10 cellular contexts compared by ENCODE assay signal in the genomic region with DNA sequence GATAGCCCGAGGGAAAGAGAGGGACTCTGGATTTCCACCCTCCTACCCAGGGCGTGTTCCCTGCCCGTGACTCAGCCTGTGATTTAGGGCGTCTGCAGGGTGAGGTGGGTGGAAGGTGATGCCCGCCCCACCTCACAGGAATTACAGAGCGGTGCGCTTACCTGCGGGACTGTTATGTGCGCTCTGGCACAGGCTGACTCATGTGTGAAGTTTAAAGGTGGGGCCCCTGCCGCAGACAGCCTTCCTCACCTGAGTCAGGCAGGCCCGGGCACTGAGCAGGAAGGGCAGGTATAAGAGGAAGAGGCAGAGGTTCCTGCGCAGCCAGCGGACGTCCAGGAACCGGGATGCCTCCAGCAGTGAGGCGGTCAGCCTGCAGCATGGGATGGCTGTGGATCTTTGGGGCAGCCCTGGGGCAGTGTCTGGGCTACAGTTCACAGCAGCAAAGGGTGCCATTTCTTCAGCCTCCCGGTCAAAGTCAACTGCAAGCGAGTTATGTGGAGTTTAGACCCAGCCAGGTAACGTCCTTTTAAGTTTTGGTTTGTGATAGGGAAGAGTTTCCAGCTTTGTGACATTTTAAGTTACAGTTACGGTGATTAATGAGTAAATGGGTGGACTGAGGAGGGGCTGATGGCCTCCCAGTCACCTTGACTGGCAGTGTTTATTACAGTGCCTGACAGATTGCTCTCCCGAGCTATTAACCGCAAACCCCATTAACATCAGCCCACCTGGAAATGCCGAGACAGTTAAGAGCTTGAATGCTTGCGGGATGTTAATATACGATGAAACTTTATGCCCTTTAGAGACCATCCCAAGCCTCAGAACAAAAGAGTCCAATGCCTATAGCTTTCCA.
A peak's percentile ranks its signal among the peaks of the same experiment; 100 is the strongest.
DNase-seq lines count a peak whose midpoint lies in the region; TF ChIP-seq lines count a peak whose summit lies in the region.
"Had no signal": no experiment of that assay in that cellular context is flagged by ENCODE, and none has a peak within 500 bp of the region (broad histone marks: within the 10 kb centered on the region; RNA-seq: fewer than 3 reads in every experiment).

No MANE protein-coding gene starts in this region.

- peak; percentile 93 for TF ChIP-seq EP300 in Ishikawa (IDR thresholded peaks at IDR 0.05; ENCODE audit: borderline replicate concordance)

- in situ Hi-C loops in GM13976 (cut with MboI; ENCODE audit: low sequenced_read_pairs, unreplicated experiment): no loop called here

- intact Hi-C loops in head of caudate nucleus (cut with DNase I): no loop called here

- DNase-seq in activated T-cell treated with anti-CD3 and anti-CD28 coated beads for 1 hour (ENCODE audit: low read depth): peak; percentile 20
- peak in 35 of 42 donors; percentile 9 to 77 (median 38) for DNase-seq in head of caudate nucleus
- DNase-seq in stimulated activated CD4-positive, alpha-beta T cell treated with anti-CD3 and anti-CD28 coated beads, TNF-alpha, amount 100 ng/mL, for 1 hour (ENCODE audit: low read depth in 3 of 3, low spot score in 1 of 3): peak in 2 of 3 donors; percentile 13 to 14
- DNase-seq in GM13976 (ENCODE audit: low spot score): no peak
- no peak for DNase-seq in NCI-H1105 treated with DMSO at 0.1 percent for 48 hours (lab: John Stamatoyannopoulos, UW)
- no peak for DNase-seq in NCI-H345 (lab: John Stamatoyannopoulos, UW)
- no peak for DNase-seq in NCI-H2107 (lab: John Stamatoyannopoulos, UW)
- DNase-seq: amniotic stem cell, GF-D8 had no signal

- no peak for TF ChIP-seq CTCF in GM13976 (IDR thresholded peaks at IDR 0.05; ENCODE audit: borderline replicate concordance, control extremely low read depth, extremely low read depth, insufficient read depth, missing control alignments)

- TF ChIP-seq RAD21 in Ishikawa (IDR thresholded peaks at IDR 0.05; ENCODE audit: low read depth): peak; percentile 35; the same call in 1 of the 2 replicates

TF ChIP-seq in Ishikawa, 13 proteins besides CTCF, POLR2A, EP300 and RAD21:
- peak; percentile 76 for TF ChIP-seq TEAD4 (IDR thresholded peaks at IDR 0.05)
- no peak for TF ChIP-seq CREB1 (IDR thresholded peaks at IDR 0.05; ENCODE audit: low read depth)
- TF ChIP-seq REST (IDR thresholded peaks at IDR 0.05; ENCODE audit: low read depth): no peak
- TF ChIP-seq NFIC (IDR thresholded peaks at IDR 0.05): peak; percentile 81
- TF ChIP-seq CEBPB (IDR thresholded peaks at IDR 0.05): peak; percentile 15; the same call in 1 of the 2 replicates
- peak; percentile 68 for TF ChIP-seq MAX (IDR thresholded peaks at IDR 0.05)
- TF ChIP-seq, protein P1, sequence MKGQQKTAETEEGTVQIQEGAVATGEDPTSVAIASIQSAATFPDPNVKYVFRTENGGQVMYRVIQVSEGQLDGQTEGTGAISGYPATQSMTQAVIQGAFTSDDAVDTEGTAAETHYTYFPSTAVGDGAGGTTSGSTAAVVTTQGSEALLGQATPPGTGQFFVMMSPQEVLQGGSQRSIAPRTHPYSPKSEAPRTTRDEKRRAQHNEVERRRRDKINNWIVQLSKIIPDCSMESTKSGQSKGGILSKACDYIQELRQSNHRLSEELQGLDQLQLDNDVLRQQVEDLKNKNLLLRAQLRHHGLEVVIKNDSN (IDR thresholded peaks at IDR 0.05): peak; percentile 27; the same call in 1 of the 2 replicates
- TF ChIP-seq TCF12 (IDR thresholded peaks at IDR 0.05; ENCODE audit: low read depth): peak; percentile 87
- TF ChIP-seq TAF1 (IDR thresholded peaks at IDR 0.05; ENCODE audit: low read depth): no peak; the same call in 1 of the 2 replicates
- TF ChIP-seq FOXM1 (IDR thresholded peaks at IDR 0.05; ENCODE audit: borderline replicate concordance, low read depth): peak; percentile 55; the same call in 1 of the 2 replicates
- TF ChIP-seq ZBTB7A (IDR thresholded peaks at IDR 0.05; ENCODE audit: low read depth): peak; percentile 37; the same call in 1 of the 2 replicates
- TF ChIP-seq YY1 (IDR thresholded peaks at IDR 0.05; ENCODE audit: low read depth): peak; percentile 64
- TF ChIP-seq EGR1 (IDR thresholded peaks at IDR 0.05): peak; percentile 73
TF ChIP-seq in Ishikawa: peak in this region for 10.

Comparison
In these comparisons a context has a peak if more than half of its experiments do, and no peak if none do; other contexts are left out.
1. DNase-seq: peak in activated T-cell treated with anti-CD3 and anti-CD28 coated beads for 1 hour (single experiment), head of caudate nucleus (35 of 42) and stimulated activated CD4-positive, alpha-beta T cell treated with anti-CD3 and anti-CD28 coated beads, TNF-alpha, amount 100 ng/mL, for 1 hour (2 of 3); none in GM13976 (single experiment), NCI-H1105 treated with DMSO at 0.1 percent for 48 hours (single experiment), NCI-H345 (single experiment) and NCI-H2107 (single experiment).